ENCODE assay signal across 15 cellular contexts in genomic region chr22:44444341-44445306, GRCh38. TPM values are rescaled to one million over a fixed set of nuclear protein-coding genes. Genes with fewer than 3 reads are reported as not detected.
A peak's percentile ranks its signal among the peaks of the same experiment; 100 is the strongest.
DNase-seq lines count a peak whose midpoint lies in the region; ATAC-seq, FAIRE-seq and TF ChIP-seq lines count a peak whose summit lies in the region.
"Had no signal": no experiment of that assay in that cellular context is flagged by ENCODE, and none has a peak within 500 bp of the region (broad histone marks: within the 10 kb centered on the region; RNA-seq: fewer than 3 reads in every experiment).

No MANE protein-coding gene starts in this region.

- CTCF ChIA-PET in HCT116 (lab: Charles Lee) (no interaction called here), K562 (lab: Yijun Ruan, JAX; ENCODE audit: low intra/inter-chr PET ratio) (no interaction called here)

- H3K4me1 ChIP-seq in HCT116 (ENCODE audit: control insufficient read depth in 1 of 2, insufficient read depth in 2 of 2, low read length in 2 of 2) (peaks cover 7 to 30% of the 10 kb centered on the region in 2 experiments; a peak in 3 of 4 replicates), K562 (replicated peaks in 1 of 2; ENCODE audit: control insufficient read depth in 2 of 2, insufficient read depth in 2 of 2, low read length in 2 of 2) (peaks cover 0 to 12% of the 10 kb centered on the region in 2 experiments; a peak in 3 of 5 replicates)
- H3K4me1 ChIP-seq: pancreas had no signal

- H3K4me2 ChIP-seq in HCT116 (ENCODE audit: low read length): 0 out of 2 replicates have a peak overlapping the region, but pooled peaks have one; percentile 41
- no peak overlapping the region for H3K4me2 ChIP-seq in K562 (ENCODE audit: insufficient read depth, low read length)

- no peak overlapping the region for H3K9ac ChIP-seq in HCT116 (ENCODE audit: low read length)
- no peak overlapping the region for H3K9ac ChIP-seq in K562 (ENCODE audit: insufficient read depth in 1 of 2, low read depth in 2 of 2, low read length in 2 of 2)

- no peak overlapping the region for H3K4me3 ChIP-seq in HCT116 (replicated peaks in 1 of 2; ENCODE audit: low read depth in 1 of 2, low read length in 2 of 2)
- H3K4me3 ChIP-seq in K562: no peak overlapping the region
- H3K4me3 ChIP-seq: heart right ventricle, pancreas had no signal

- DNase-seq in D341Med (ENCODE audit: low spot score) (peak; percentile 31), HCT116 (ENCODE audit: low read depth, low spot score) (no peak), K562 (ENCODE audit: extremely low read depth in 1 of 4, low spot score in 3 of 4) (peak in 2 of 4 experiments; percentile 14), mesenteric fat pad (ENCODE audit: low spot score) (peak; percentile 87), medulla oblongata (ENCODE audit: extremely low spot score) (no peak), GF-D8 (lab: John Stamatoyannopoulos, UW) (no peak)
- DNase-seq: CD4-positive, alpha-beta T cell; effector CD8-positive, alpha-beta T cell; heart right ventricle; NCI-H1048; stimulated activated CD4-positive, alpha-beta T cell treated with anti-CD3 and anti-CD28 coated beads, Interleukin-4, amount 100 ng/mL, for 24 hours; stimulated activated naive CD8-positive, alpha-beta T cell treated with anti-CD3 and anti-CD28 coated beads, Interleukin-15, amount 100 ng/mL, for 72 hours had no signal

- no peaks in the 10 kb centered on the region for H3K79me2 ChIP-seq in HCT116 (ENCODE audit: insufficient read depth, low read length)
- no peaks in the 10 kb centered on the region for H3K79me2 ChIP-seq in K562 (ENCODE audit: control insufficient read depth, insufficient read depth, low read length)

- 2% methylated on average over 14 of the region's 22 CpGs for WGBS in K562 (ENCODE audit: insufficient coverage, low coverage, missing lambda C conversion rate)

- no peak for FAIRE-seq in K562 (lab: Jason Lieb, UNC)
- FAIRE-seq: pancreas had no signal

- H3K36me3 ChIP-seq in HCT116 (ENCODE audit: control insufficient read depth in 1 of 2, insufficient read depth in 2 of 2, low read length in 2 of 2): no peaks in the 10 kb centered on the region
- H3K36me3 ChIP-seq in K562 (ENCODE audit: control insufficient read depth, insufficient read depth, low read length): no peaks in the 10 kb centered on the region
- H3K36me3 ChIP-seq: heart right ventricle, pancreas had no signal

- no peaks in the 10 kb centered on the region for H3K9me1 ChIP-seq in K562 (ENCODE audit: control insufficient read depth, insufficient read depth, low read length)

- no peak overlapping the region for H2AFZ ChIP-seq in HCT116 (ENCODE audit: low read depth, low read length, poor library complexity, severe bottlenecking)
- H2AFZ ChIP-seq in K562 (ENCODE audit: low read depth, low read length): no peak overlapping the region

- ATAC-seq in HCT116 (peak; percentile 58; the same call in 1 of the 2 replicates), K562 (peak; percentile 49; the same call in 1 of the 3 replicates), HG02852 (IDR thresholded peaks at IDR 0.05; ENCODE audit: unreplicated experiment) (no peak), GM21360 (IDR thresholded peaks at IDR 0.05; ENCODE audit: unreplicated experiment) (no peak)
- ATAC-seq: heart right ventricle; pancreas; stimulated activated naive CD8-positive, alpha-beta T cell treated with anti-CD3 and anti-CD28 coated beads, Interleukin-15, amount 100 ng/mL, for 72 hours had no signal

- TF ChIP-seq CTCF in HCT116 (IDR thresholded peaks at IDR 0.05 in 2 of 3, conservative IDR thresholded peaks at IDR 0.05 in 1 of 3; ENCODE audit: borderline replicate concordance in 1 of 3, insufficient read depth in 1 of 3, low read depth in 2 of 3, low read length in 2 of 3) (peak in 2 of 3 experiments; percentile 37 to 50; a peak in 4 of 6 replicates), K562 (IDR thresholded peaks at IDR 0.05 in 2 of 3, conservative IDR thresholded peaks at IDR 0.05 in 1 of 3; ENCODE audit: insufficient read depth in 2 of 3, low read depth in 1 of 3, low read length in 3 of 3) (0 out of 6 replicates have a peak, but pooled peaks of 1 of the 3 experiments have one; percentile 28)

- no peak for TF ChIP-seq EP300 in K562 (IDR thresholded peaks at IDR 0.05; ENCODE audit: low read length)

- H3K9me2 ChIP-seq in HCT116 (ENCODE audit: insufficient read depth): no peaks in the 10 kb centered on the region

- H3K27me3 ChIP-seq in HCT116 (ENCODE audit: insufficient read depth, low read length) (no peaks in the 10 kb centered on the region), K562 (ENCODE audit: control insufficient read depth in 2 of 2, insufficient read depth in 2 of 2, low read length in 2 of 2) (peaks cover 0 to 42% of the 10 kb centered on the region in 2 experiments; a peak in 2 of 5 replicates)
- H3K27me3 ChIP-seq: heart right ventricle, pancreas had no signal

- POLR2A ChIA-PET in HCT116 (lab: Charles Lee): no interaction called here
- POLR2A ChIA-PET in K562 (lab: Yijun Ruan, JAX): no interaction called here

- TF ChIP-seq RAD21 in HCT116 (IDR thresholded peaks at IDR 0.05; ENCODE audit: low read depth) (no peak), K562 (CRISPR knock-in tag; conservative IDR thresholded peaks at IDR 0.05 in 1 of 2, IDR thresholded peaks at IDR 0.05 in 1 of 2) (no peak)

- in situ Hi-C loops in K562 (cut with MboI): no loop called here

- TF ChIP-seq POLR2A in HCT116 (IDR thresholded peaks at IDR 0.05; ENCODE audit: borderline replicate concordance, extremely low read depth, insufficient read depth, insufficient read length): no peak
- TF ChIP-seq POLR2A in K562 (conservative IDR thresholded peaks at IDR 0.05): no peak

- H3K9me3 ChIP-seq in HCT116 (ENCODE audit: control insufficient read depth in 1 of 2, insufficient read depth in 1 of 2, low read depth in 1 of 2, low read length in 2 of 2): 0 out of 4 replicates have a peak, but pooled peaks cover 0 to 3% of the 10 kb centered on the region in 2 experiments
- no peaks in the 10 kb centered on the region for H3K9me3 ChIP-seq in K562 (replicated peaks; ENCODE audit: control insufficient read depth, insufficient read depth, low read depth, low read length)
- H3K9me3 ChIP-seq: pancreas had no signal

- RAD21 ChIA-PET in HCT116 (lab: Charles Lee; ENCODE audit: low non-redundant PET in 1 of 2, low total read pairs in 2 of 2, uncharacterized antibody in 2 of 2, unreplicated experiment in 2 of 2): no interaction called here

- H3K27ac ChIP-seq in HCT116 (ENCODE audit: low read depth, low read length) (no peak overlapping the region), K562 (ENCODE audit: extremely low read depth, low read depth, low read length) (no peak overlapping the region)
- H3K27ac ChIP-seq: pancreas had no signal

- intact Hi-C loops in HCT116 (cut with micrococcal nuclease): no loop called here
- intact Hi-C loops in K562 (cut with micrococcal nuclease): no loop called here

- no peaks in the 10 kb centered on the region for H4K20me1 ChIP-seq in HCT116 (ENCODE audit: insufficient read depth)
- no peaks in the 10 kb centered on the region for H4K20me1 ChIP-seq in K562 (replicated peaks; ENCODE audit: control insufficient read depth, insufficient read depth, low read length)

- BruUV-seq in HCT116 (replicated peaks; lab: Mats Ljungman, UMichigan) (no TSS peak), K562 (replicated peaks; lab: Mats Ljungman, UMichigan) (no TSS peak)

TF ChIP-seq in K562, 482 proteins besides CTCF, POLR2A, EP300 and RAD21 (continues in another document):
- TF ChIP-seq, protein P1, sequence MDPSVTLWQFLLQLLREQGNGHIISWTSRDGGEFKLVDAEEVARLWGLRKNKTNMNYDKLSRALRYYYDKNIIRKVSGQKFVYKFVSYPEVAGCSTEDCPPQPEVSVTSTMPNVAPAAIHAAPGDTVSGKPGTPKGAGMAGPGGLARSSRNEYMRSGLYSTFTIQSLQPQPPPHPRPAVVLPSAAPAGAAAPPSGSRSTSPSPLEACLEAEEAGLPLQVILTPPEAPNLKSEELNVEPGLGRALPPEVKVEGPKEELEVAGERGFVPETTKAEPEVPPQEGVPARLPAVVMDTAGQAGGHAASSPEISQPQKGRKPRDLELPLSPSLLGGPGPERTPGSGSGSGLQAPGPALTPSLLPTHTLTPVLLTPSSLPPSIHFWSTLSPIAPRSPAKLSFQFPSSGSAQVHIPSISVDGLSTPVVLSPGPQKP (CRISPR knock-in tag; IDR thresholded peaks at IDR 0.05): no peak
- no peak for TF ChIP-seq KLF16 (IDR thresholded peaks at IDR 0.05)
- no peak for TF ChIP-seq CREBBP (IDR thresholded peaks at IDR 0.05; ENCODE audit: low read depth, low read length)
- TF ChIP-seq SREBF2 (CRISPR knock-in tag; IDR thresholded peaks at IDR 0.05): no peak
- peak; percentile 94 for TF ChIP-seq ZFP36 (IDR thresholded peaks at IDR 0.05; ENCODE audit: low read depth, low read length, partially characterized antibody)
- TF ChIP-seq FOS (IDR thresholded peaks at IDR 0.05; ENCODE audit: extremely low read depth, insufficient read length): no peak
- no peak for TF ChIP-seq GABPB2 (CRISPR knock-in tag; conservative IDR thresholded peaks at IDR 0.05)

RNA-seq across cellular contexts. Expression of gene RTL6, which starts 53.4 kb away (rescaled TPM):
- total RNA-seq in HCT116 (2021; ENCODE audit: unreplicated experiment) (22.9 TPM), K562 (2014; rRNA removed) (3.4 and 5.0 TPM in 2 replicates), K562 (2014; rRNA removed; fragmentation: Illumina TruSeq; extraction: Trizol) (2.5 and 3.2 TPM in 2 replicates), K562 (2015; rRNA removed; fragmentation: Illumina TruSeq; extraction: Trizol) (4.0 and 4.2 TPM in 2 replicates), K562 (2021) (6.6 and 7.1 TPM in 2 replicates), mesenteric fat pad (29.6 TPM)
- 15.6 and 15.7 TPM in 2 replicates for polyA plus RNA-seq in HCT116 (2012)
- 2.3 and 6.4 TPM in 2 replicates for total RNA-seq in K562 (2011; cell fraction: chromatin; rRNA removed; ENCODE audit: low replicate concordance)
- 5.3 and 7.7 TPM in 2 replicates for total RNA-seq in K562 (2011; cell fraction: nucleolus; rRNA removed)
- total RNA-seq in K562 (2011; cell fraction: nucleoplasm; rRNA removed): 3.8 and 5.5 TPM in 2 replicates
- polyA plus RNA-seq in K562 (2011; rRNA removed) (0.73 and 2.0 TPM in 2 replicates), K562 (2014; fragmentation: Illumina TruSeq; extraction: Trizol) (4.5 and 4.9 TPM in 2 replicates), K562 (2014; fragmentation: Nextera tagmentation; extraction: Ambion mirVana) (1 to 10 TPM; 1.0 to 1.1 TPM), K562 (2014; rRNA removed) (2.8 and 3.7 TPM in 2 replicates)
- polyA plus RNA-seq in K562 (2011; cell fraction: cytosol; rRNA removed): 1.1 and 4.2 TPM in 2 replicates
- polyA plus RNA-seq in K562 (2011; cell fraction: nucleus; rRNA removed): 0.69 and 2.0 TPM in 2 replicates
- 4.8 and 6.4 TPM in 2 replicates for polyA plus RNA-seq in K562 (2012)
- 1.4 and 4.3 TPM in 2 replicates for polyA minus RNA-seq in K562 (2011; rRNA and poly(A)+ RNA removed)
- polyA minus RNA-seq in K562 (2011; cell fraction: cytosol; rRNA and poly(A)+ RNA removed): 2.2 and 3.6 TPM in 2 replicates
- 2.6 and 4.3 TPM in 2 replicates for polyA minus RNA-seq in K562 (2011; cell fraction: nucleus; rRNA and poly(A)+ RNA removed)

Comparison
In these comparisons a context has a peak if more than half of its experiments do, and no peak if none do; other contexts are left out.
1. DNase-seq: peak in D341Med (single experiment) and mesenteric fat pad (single experiment); none in HCT116 (single experiment), medulla oblongata (single experiment) and GF-D8 (single experiment).
2. ATAC-seq: peak in HCT116 (single experiment) and K562 (single experiment); none in HG02852 (single experiment) and GM21360 (single experiment).